In the genomic region with DNA sequence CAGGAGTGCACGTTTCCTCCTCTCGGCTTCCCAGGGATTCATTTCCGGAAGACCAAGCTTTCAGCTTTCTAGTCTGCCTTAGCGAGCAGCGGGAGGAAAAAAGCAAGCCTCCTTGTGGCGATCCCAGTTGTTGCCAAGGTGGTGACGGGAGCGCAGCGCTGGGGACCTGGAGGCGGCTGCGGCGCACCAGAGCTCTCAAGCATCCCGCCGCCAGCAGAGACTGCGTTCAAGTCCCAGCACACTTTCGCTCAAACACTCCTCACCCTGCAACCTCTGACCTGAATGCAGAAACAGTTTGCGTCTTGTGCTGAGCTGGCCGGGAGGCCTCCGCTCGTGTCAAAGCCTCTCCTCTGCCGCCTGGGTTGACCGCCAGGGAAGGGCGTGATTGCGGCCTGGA, we compare ENCODE assay signal across 11 cellular contexts. TPM values are rescaled to one million over a fixed set of nuclear protein-coding genes. Genes with fewer than 3 reads are reported as not detected.
DNase-seq lines count a peak whose midpoint lies in the region; ATAC-seq, FAIRE-seq and TF ChIP-seq lines count a peak whose summit lies in the region.
"Had no signal": no experiment of that assay in that cellular context is flagged by ENCODE, and none has a peak within 500 bp of the region (broad histone marks: within the 10 kb centered on the region; RNA-seq: fewer than 3 reads in every experiment).

No MANE protein-coding gene starts in this region.

- peak; percentile 19 for TF ChIP-seq CTCF in bronchial epithelial cell (IDR thresholded peaks at IDR 0.05; ENCODE audit: insufficient read depth, low read length, severe bottlenecking)

- no peaks in the 10 kb centered on the region for H3K9me3 ChIP-seq in HUES6 (ENCODE audit: control insufficient read depth, insufficient read depth, low read depth, low read length)

- FAIRE-seq in bronchial epithelial cell (lab: Jason Lieb, UNC) = no peak

- H3K27ac ChIP-seq in HUES6 (ENCODE audit: low read depth, low read length) = no peak overlapping the region

- H3K36me3 ChIP-seq in HUES6 (ENCODE audit: control insufficient read depth, insufficient read depth, low read length) = no peaks in the 10 kb centered on the region
- H3K36me3 ChIP-seq in bronchial epithelial cell (ENCODE audit: control insufficient read depth, insufficient read depth, low read length) = no peaks in the 10 kb centered on the region

- ATAC-seq in HG02884 (IDR thresholded peaks at IDR 0.05; ENCODE audit: unreplicated experiment) = no peak
- ATAC-seq in HG02981 (IDR thresholded peaks at IDR 0.05; ENCODE audit: unreplicated experiment) = no peak

- peak overlapping the region; percentile 50 for H3K4me3 ChIP-seq in HUES6 (ENCODE audit: low read depth, low read length)
- no peak overlapping the region for H3K4me3 ChIP-seq in bronchial epithelial cell (ENCODE audit: low read depth, low read length)

- H3K9ac ChIP-seq in HUES6 (ENCODE audit: low read length) = no peak overlapping the region

- H3K4me1 ChIP-seq in HUES6 (ENCODE audit: control insufficient read depth, insufficient read depth, low read length) = peaks cover 27% of the 10 kb centered on the region

- DNase-seq in COLO668 (lab: John Stamatoyannopoulos, UW; ENCODE audit: unreplicated experiment) = peak; percentile 58
- peak; percentile 20 for DNase-seq in bronchial epithelial cell (ENCODE audit: low read depth)
- peak; percentile 85 for DNase-seq in left kidney (ENCODE audit: low read depth, low spot score)
- no peak for DNase-seq in DMS153 (lab: John Stamatoyannopoulos, UW)
- DNase-seq in kidney glomerular epithelial cell (lab: John Stamatoyannopoulos, UW) = no peak
- DNase-seq: activated T-cell treated with anti-CD3 and anti-CD28 coated beads, Interleukin-2, amount 50 U/mL, for 1 hour; NCI-H1105 treated with DMSO at 0.1 percent for 48 hours had no signal

- H3K27me3 ChIP-seq in HUES6 (ENCODE audit: control insufficient read depth, insufficient read depth, low read length) (peaks cover 98% of the 10 kb centered on the region), bronchial epithelial cell (ENCODE audit: control insufficient read depth, insufficient read depth, low read length) (peaks cover 47% of the 10 kb centered on the region)

RNA-seq across cellular contexts. Expression of gene GSX1, which starts 4.9 kb away (rescaled TPM):
- not detected in 2 replicates for total RNA-seq in bronchial epithelial cell
- total RNA-seq: ureter had no signal

Comparison
In these comparisons a context has a peak if more than half of its experiments do, and no peak if none do; other contexts are left out.
1. DNase-seq: peak in COLO668 (single experiment), bronchial epithelial cell (single experiment) and left kidney (single experiment); none in DMS153 (single experiment) and kidney glomerular epithelial cell (single experiment).